ENCODE assay signal across 17 cellular contexts in genomic region chr12:131065801-131066200, GRCh38.
DNase-seq lines count a peak whose midpoint lies in the region; ATAC-seq and TF ChIP-seq lines count a peak whose summit lies in the region.
"Had no signal": no experiment of that assay in that cellular context is flagged by ENCODE, and none has a peak within 500 bp of the region (broad histone marks: within the 10 kb centered on the region; RNA-seq: fewer than 3 reads in every experiment).

No MANE protein-coding gene starts in this region.

- no peak overlapping the region for H3K4me3 ChIP-seq in left ventricle myocardium inferior
- no peak overlapping the region for H3K4me3 ChIP-seq in right atrium auricular region
- H3K4me3 ChIP-seq in H7 (ENCODE audit: insufficient read depth, low read depth, low read length) = no peak overlapping the region
- no peak overlapping the region for H3K4me3 ChIP-seq in endodermal cell (ENCODE audit: low read length)

- DNase-seq in left ventricle myocardium inferior = no peak
- no peak for DNase-seq in right atrium auricular region (ENCODE audit: low spot score)
- DNase-seq in H7 = peak; percentile 31
- DNase-seq in endodermal cell = peak; percentile 39
- DNase-seq in sciatic nerve (ENCODE audit: low spot score) = peak; percentile 42
- DNase-seq: ACHN; BE2C; CD4-positive, alpha-beta memory T cell; DMS153; DMS79; GDM1; HFFc6; KG1 had no signal

- no peaks in the 10 kb centered on the region for H3K27me3 Mint-ChIP-seq in endodermal cell (ENCODE audit: insufficient read depth)

- ATAC-seq in sciatic nerve (no peak), GM21723 (IDR thresholded peaks at IDR 0.05; ENCODE audit: unreplicated experiment) (no peak), HG03469 (IDR thresholded peaks at IDR 0.05; ENCODE audit: unreplicated experiment) (no peak)
- ATAC-seq: HCT116 had no signal

- no peak overlapping the region for H3K4me3 Mint-ChIP-seq in endodermal cell
- H3K4me3 Mint-ChIP-seq: CD14-positive monocyte; CD4-positive, alpha-beta memory T cell; HFFc6 had no signal

- H3K4me1 ChIP-seq in left ventricle myocardium inferior (peaks cover 49% of the 10 kb centered on the region), right atrium auricular region (peaks cover 0 to 41% of the 10 kb centered on the region in 2 donors), endodermal cell (ENCODE audit: control insufficient read depth, insufficient read depth, low read length) (no peaks in the 10 kb centered on the region)
- H3K4me1 ChIP-seq: BE2C had no signal

- no peaks in the 10 kb centered on the region for H3K4me1 Mint-ChIP-seq in endodermal cell
- H3K4me1 Mint-ChIP-seq: CD4-positive, alpha-beta memory T cell had no signal

- no peaks in the 10 kb centered on the region for H3K9me3 ChIP-seq in left ventricle myocardium inferior (replicated peaks)
- H3K9me3 ChIP-seq in right atrium auricular region = no peaks in the 10 kb centered on the region
- H3K9me3 ChIP-seq in endodermal cell (ENCODE audit: control insufficient read depth, low read length) = no peaks in the 10 kb centered on the region
- H3K9me3 ChIP-seq: BE2C had no signal

- H3K36me3 ChIP-seq in left ventricle myocardium inferior = peaks cover 4% of the 10 kb centered on the region
- H3K36me3 ChIP-seq in right atrium auricular region = peaks cover 6% of the 10 kb centered on the region
- H3K36me3 ChIP-seq in H7 (replicated peaks; ENCODE audit: control insufficient read depth, insufficient read depth, low read length) = no peaks in the 10 kb centered on the region
- no peaks in the 10 kb centered on the region for H3K36me3 ChIP-seq in endodermal cell (ENCODE audit: control insufficient read depth, insufficient read depth, low read length)
- H3K36me3 ChIP-seq: BE2C had no signal

- H3K27me3 ChIP-seq in left ventricle myocardium inferior (ENCODE audit: low read depth) (no peaks in the 10 kb centered on the region), right atrium auricular region (no peaks in the 10 kb centered on the region), H7 (ENCODE audit: control insufficient read depth, insufficient read depth, low read length) (no peaks in the 10 kb centered on the region), endodermal cell (ENCODE audit: control insufficient read depth, insufficient read depth, low read length, poor library complexity, severe bottlenecking) (no peaks in the 10 kb centered on the region)

- intact Hi-C loops in left ventricle myocardium inferior (cut with micrococcal nuclease) (no loop called here), sciatic nerve (cut with DNase I) (no loop called here)

- H3K27ac Mint-ChIP-seq in endodermal cell = no peak overlapping the region
- H3K27ac Mint-ChIP-seq: CD4-positive, alpha-beta memory T cell; HFFc6 had no signal

- TF ChIP-seq CTCF in left ventricle myocardium inferior (IDR thresholded peaks at IDR 0.05; ENCODE audit: borderline replicate concordance) (no peak), right atrium auricular region (IDR thresholded peaks at IDR 0.05) (no peak), endodermal cell (conservative IDR thresholded peaks at IDR 0.05) (no peak)

- H3K9me3 Mint-ChIP-seq in endodermal cell = peaks cover 3% of the 10 kb centered on the region
- H3K9me3 Mint-ChIP-seq: CD4-positive, alpha-beta memory T cell had no signal

- no peak overlapping the region for H3K9ac ChIP-seq in endodermal cell (ENCODE audit: extremely low read depth, low read length, poor library complexity, severe bottlenecking)

- H3K36me3 Mint-ChIP-seq in endodermal cell (ENCODE audit: low read depth) = no peaks in the 10 kb centered on the region
- H3K36me3 Mint-ChIP-seq: CD14-positive monocyte; CD4-positive, alpha-beta memory T cell had no signal

- H3K27ac ChIP-seq in left ventricle myocardium inferior (replicated peaks) (peak overlapping the region; percentile 47), right atrium auricular region (peak overlapping the region in 1 of 2 donors; percentile 64), endodermal cell (ENCODE audit: low read depth, low read length) (no peak overlapping the region)

- whole genome bisulfite sequencing in endodermal cell (ENCODE audit: insufficient coverage in 1 of 2, insufficient read length in 1 of 2), 2 experiments = 91 to 100% methylated on average over 2 to 4 of the region's 4 CpGs

Comparison
In these comparisons a context has a peak if more than half of its experiments do, and no peak if none do; other contexts are left out.
1. DNase-seq: peak in H7 (single experiment), endodermal cell (single experiment) and sciatic nerve (single experiment); none in left ventricle myocardium inferior (single experiment) and right atrium auricular region (single experiment).